Comparison of ENCODE assay signal across 8 cellular contexts in the genomic region with DNA sequence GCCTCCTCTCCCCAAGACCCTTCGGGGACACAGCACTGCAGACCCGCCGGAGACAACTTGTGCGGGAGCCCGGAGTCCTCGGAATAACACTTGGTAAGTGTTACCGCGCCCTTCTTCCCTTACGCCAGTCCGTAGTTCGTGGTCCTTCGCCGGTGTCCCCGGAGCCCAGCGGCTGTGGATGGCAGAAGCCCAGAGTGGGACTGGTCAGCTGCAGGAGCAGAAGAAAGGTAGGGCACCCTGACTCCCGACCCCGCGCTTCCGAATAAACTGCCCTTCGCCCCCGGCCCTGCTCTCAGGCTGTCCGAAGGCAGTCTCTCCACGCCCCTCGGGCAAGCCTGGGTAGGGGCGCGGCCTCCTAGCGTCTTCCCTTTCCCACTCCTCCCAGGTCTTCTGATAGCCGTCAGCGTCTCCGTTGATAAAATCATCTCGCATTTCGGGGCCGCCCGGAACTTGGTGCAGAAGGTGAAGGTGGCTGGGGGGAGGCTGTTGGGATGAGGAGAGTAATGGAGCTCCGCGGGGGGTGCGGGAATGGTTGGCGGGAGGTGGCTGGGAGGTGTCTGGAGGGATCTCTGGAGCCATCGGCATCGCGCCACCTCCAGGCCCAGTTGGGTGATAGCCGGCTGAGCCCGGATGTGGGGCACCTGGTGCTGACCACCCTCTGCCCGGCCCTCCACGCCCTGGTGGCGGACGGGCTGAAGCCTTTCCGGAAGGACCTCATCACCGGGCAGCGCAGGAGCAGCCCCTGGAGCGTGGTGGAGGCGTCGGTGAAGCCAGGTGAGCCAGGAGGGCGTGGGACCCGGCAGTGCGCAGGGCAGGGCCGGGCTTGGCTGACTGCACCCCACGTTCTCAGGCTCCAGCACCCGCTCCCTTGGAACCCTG. TPM values are rescaled to one million over a fixed set of nuclear protein-coding genes. Genes with fewer than 3 reads are reported as not detected.
DNase-seq lines count a peak whose midpoint lies in the region; TF ChIP-seq lines count a peak whose summit lies in the region.

No MANE protein-coding gene starts in this region.

- peak overlapping the region; percentile 67 for H3K27ac ChIP-seq in SU-DHL-6 (ENCODE audit: low read depth, low read length)
- H3K27ac ChIP-seq in mesodermal cell (ENCODE audit: low read depth, low read length, severe bottlenecking): peak overlapping the region; percentile 88

- peaks cover 25% of the 10 kb centered on the region for H3F3A ChIP-seq in SU-DHL-6 (ENCODE audit: insufficient read depth)

- WGBS in mesodermal cell (ENCODE audit: insufficient coverage in 2 of 2), 2 experiments: 9 to 11% methylated on average over 36 to 50 of the region's 59 CpGs

- no peaks in the 10 kb centered on the region for H4K20me1 ChIP-seq in SU-DHL-6 (ENCODE audit: low read depth, low read length)

- peak overlapping the region; percentile 61 for H3K27ac Mint-ChIP-seq in type B pancreatic cell

- H3K9me2 ChIP-seq in SU-DHL-6 (replicated peaks; ENCODE audit: insufficient read depth, low read length): no peaks in the 10 kb centered on the region

- H3K4me1 Mint-ChIP-seq in type B pancreatic cell (ENCODE audit: unreplicated experiment): peaks cover 26% of the 10 kb centered on the region

- H3K9me3 Mint-ChIP-seq in type B pancreatic cell: no peaks in the 10 kb centered on the region

- H3K9ac ChIP-seq in SU-DHL-6 (ENCODE audit: low read length) (peak overlapping the region; percentile 79), endocrine pancreas (ENCODE audit: control insufficient read depth, insufficient read depth, low read length) (peak overlapping the region; percentile 83)

- H3K27me3 Mint-ChIP-seq in type B pancreatic cell: no peaks in the 10 kb centered on the region

- H3K4me3 Mint-ChIP-seq in type B pancreatic cell: peak overlapping the region; percentile 90

- H3K4me2 ChIP-seq in SU-DHL-6 (ENCODE audit: low read depth, low read length, poor library complexity, severe bottlenecking): peak overlapping the region; percentile 91

- TF ChIP-seq CTCF in LNCAP (IDR thresholded peaks at IDR 0.05): peak; percentile 66
- peak; percentile 24 for TF ChIP-seq CTCF in SU-DHL-6 (IDR thresholded peaks at IDR 0.05; ENCODE audit: insufficient read depth, low read length, poor library complexity, severe bottlenecking)
- peak; percentile 68 for TF ChIP-seq CTCF in type B pancreatic cell (conservative IDR thresholded peaks at IDR 0.05)

- H3K4me1 ChIP-seq in endocrine pancreas (ENCODE audit: control insufficient read depth, insufficient read depth, low read length): no peaks in the 10 kb centered on the region
- peaks cover 32% of the 10 kb centered on the region for H3K4me1 ChIP-seq in mesodermal cell (ENCODE audit: control insufficient read depth, insufficient read depth, low read length, poor library complexity, severe bottlenecking)

- no peaks in the 10 kb centered on the region for H3K9me3 ChIP-seq in SU-DHL-6 (ENCODE audit: insufficient read depth, low read length)
- H3K9me3 ChIP-seq in endocrine pancreas (ENCODE audit: control insufficient read depth, low read length): no peaks in the 10 kb centered on the region
- H3K9me3 ChIP-seq in mesodermal cell (ENCODE audit: control insufficient read depth, low read length): no peaks in the 10 kb centered on the region

- peak overlapping the region; percentile 88 for H2AFZ ChIP-seq in SU-DHL-6 (ENCODE audit: low read depth, low read length, severe bottlenecking)

- H3K4me3 ChIP-seq in SU-DHL-6 (ENCODE audit: insufficient read depth, low read length, poor library complexity, severe bottlenecking) (peak overlapping the region; percentile 70), endocrine pancreas (ENCODE audit: control insufficient read depth, insufficient read depth, low read length) (peak overlapping the region; percentile 28), mesodermal cell (ENCODE audit: extremely low read depth, insufficient read depth, low read length, poor library complexity, severe bottlenecking) (peak overlapping the region; percentile 73)

- no peaks in the 10 kb centered on the region for H3K27me3 ChIP-seq in SU-DHL-6 (ENCODE audit: low read length)
- H3K27me3 ChIP-seq in endocrine pancreas (ENCODE audit: control insufficient read depth, insufficient read depth, low read length): no peaks in the 10 kb centered on the region

- H3K36me3 Mint-ChIP-seq in type B pancreatic cell: no peaks in the 10 kb centered on the region

- DNase-seq in activated CD8-positive, alpha-beta memory T cell treated with anti-CD3 and anti-CD28 coated beads, Interleukin-2, amount 50 U/mL, for 48 hours: peak; percentile 80
- no peak for DNase-seq in activated CD8-positive, alpha-beta memory T cell treated with anti-CD3 and anti-CD28 coated beads, Interleukin-2, amount 50 U/mL, for 4 hours
- no peak for DNase-seq in type B pancreatic cell (ENCODE audit: extremely low spot score, unreplicated experiment)
- DNase-seq in epidermal melanocyte (ENCODE audit: insufficient read length, low spot score): no peak

- H3K79me2 ChIP-seq in SU-DHL-6 (ENCODE audit: insufficient read depth, low read length): no peaks in the 10 kb centered on the region

- H3K36me3 ChIP-seq in SU-DHL-6 (ENCODE audit: low read length): no peaks in the 10 kb centered on the region
- no peaks in the 10 kb centered on the region for H3K36me3 ChIP-seq in endocrine pancreas (ENCODE audit: control insufficient read depth, insufficient read depth, low read length)
- peaks cover 43% of the 10 kb centered on the region for H3K36me3 ChIP-seq in mesodermal cell (ENCODE audit: control insufficient read depth, insufficient read depth, low read length)

RNA-seq across cellular contexts. Expression of a gene that starts 4.3 kb away (rescaled TPM):
- 38.3 TPM for polyA plus RNA-seq in mesodermal cell (2013, experiment 1 of 2)
- 30.9 TPM for polyA plus RNA-seq in mesodermal cell (2013, experiment 2 of 2)
- total RNA-seq in type B pancreatic cell (ENCODE audit: low replicate concordance): 30.3 and 39.1 TPM in 2 replicates

RNA-seq across cellular contexts. Expression of a gene that starts 16.3 kb away (rescaled TPM):
- 612 TPM for polyA plus RNA-seq in mesodermal cell (2013, experiment 1 of 2)
- polyA plus RNA-seq in mesodermal cell (2013, experiment 2 of 2): 566 TPM
- 183 and 187 TPM in 2 replicates for total RNA-seq in type B pancreatic cell (ENCODE audit: low replicate concordance)

RNA-seq across cellular contexts. Expression of a gene that starts 23.7 kb away (rescaled TPM):
- not detected for polyA plus RNA-seq in mesodermal cell (2013, experiment 1 of 2)
- polyA plus RNA-seq in mesodermal cell (2013, experiment 2 of 2): not detected
- total RNA-seq in type B pancreatic cell (ENCODE audit: low replicate concordance): 1.0 and 2.4 TPM in 2 replicates

RNA-seq across cellular contexts. Expression of a gene that starts 47.7 kb away (rescaled TPM):
- 7.9 TPM for polyA plus RNA-seq in mesodermal cell (2013, experiment 1 of 2)
- polyA plus RNA-seq in mesodermal cell (2013, experiment 2 of 2): 5.0 TPM
- 9.5 and 10.6 TPM in 2 replicates for total RNA-seq in type B pancreatic cell (ENCODE audit: low replicate concordance)

RNA-seq across cellular contexts. Expression of a gene that starts 51.7 kb away (rescaled TPM):
- 59.9 TPM for polyA plus RNA-seq in mesodermal cell (2013, experiment 1 of 2)
- polyA plus RNA-seq in mesodermal cell (2013, experiment 2 of 2): 59.1 TPM
- 61.5 and 96.8 TPM in 2 replicates for total RNA-seq in type B pancreatic cell (ENCODE audit: low replicate concordance)
